In the genomic region with DNA sequence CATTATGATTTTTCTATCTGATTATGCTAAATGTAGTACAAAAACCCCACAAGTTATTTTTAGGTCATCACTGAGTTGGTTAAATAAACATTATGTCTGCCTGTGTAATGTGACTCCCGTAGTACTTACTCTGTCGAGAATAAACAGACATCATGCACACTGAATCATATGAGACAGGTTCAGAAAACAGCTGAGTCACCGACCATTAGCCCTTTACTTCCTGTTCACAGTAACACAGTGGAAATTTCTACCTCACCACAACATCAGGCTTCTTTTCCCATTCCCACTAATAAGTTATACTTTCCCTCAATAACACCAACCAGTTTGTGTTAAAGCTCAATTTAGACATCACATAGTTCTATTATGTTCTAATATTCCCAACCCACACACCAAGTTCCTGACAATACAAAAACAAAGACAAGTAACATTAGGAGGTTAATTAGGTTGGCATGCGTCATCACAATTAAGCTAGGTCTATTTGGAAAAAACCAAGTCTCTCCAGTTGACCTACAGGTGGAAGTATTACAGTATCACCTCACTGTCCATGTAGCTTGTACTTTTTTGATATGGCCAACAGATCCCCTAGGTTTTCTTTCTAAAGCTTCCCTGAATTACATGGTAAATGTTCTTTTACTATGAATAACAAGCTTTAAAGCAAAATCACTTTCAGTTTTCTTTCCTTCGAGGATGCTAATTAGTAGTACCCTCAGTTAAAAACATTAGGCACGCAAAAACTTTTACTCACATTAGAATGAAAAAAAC, we compare ENCODE assay signal across 8 cellular contexts.
DNase-seq lines count a peak whose midpoint lies in the region; ATAC-seq, FAIRE-seq and TF ChIP-seq lines count a peak whose summit lies in the region.

No MANE protein-coding gene starts in this region.

- no peak overlapping the region for H3K4me3 ChIP-seq in OCI-LY1 (ENCODE audit: low read depth, low read length, poor library complexity, severe bottlenecking)
- peak overlapping the region; percentile 45 for H3K4me3 ChIP-seq in astrocyte (ENCODE audit: insufficient read depth, low read depth, low read length)
- H3K4me3 ChIP-seq in skin epidermis: peak overlapping the region in 4 of 7 experiments; percentile 7 to 21 (median 12)

- peak; percentile 99 for FAIRE-seq in astrocyte (lab: Jason Lieb, UNC)

- TF ChIP-seq CTCF in OCI-LY1 (IDR thresholded peaks at IDR 0.05; ENCODE audit: low read length) (no peak), astrocyte (IDR thresholded peaks at IDR 0.05; ENCODE audit: insufficient read depth, low read depth, low read length) (no peak)

- H3K4me1 Mint-ChIP-seq in IgD-negative memory B cell: peaks cover 14 to 25% (median 14%) of the 10 kb centered on the region in 3 donors
- H3K4me1 Mint-ChIP-seq in astrocyte (ENCODE audit: low read depth, unreplicated experiment): peaks cover 24% of the 10 kb centered on the region

- H3K4me1 ChIP-seq in OCI-LY1 (ENCODE audit: insufficient read depth, low read length, severe bottlenecking) (peaks cover 13% of the 10 kb centered on the region), astrocyte (ENCODE audit: insufficient read depth, low read length) (peaks cover 17% of the 10 kb centered on the region)

- H3K9me3 Mint-ChIP-seq in IgD-negative memory B cell: peaks cover 0 to 2% (median 0%) of the 10 kb centered on the region in 3 donors
- no peaks in the 10 kb centered on the region for H3K9me3 Mint-ChIP-seq in astrocyte (ENCODE audit: unreplicated experiment)

- ATAC-seq in GM21576 (IDR thresholded peaks at IDR 0.05; ENCODE audit: unreplicated experiment): peak; percentile 86

- H3K27ac ChIP-seq in OCI-LY1 (ENCODE audit: low read depth, low read length, poor library complexity, severe bottlenecking): peak overlapping the region; percentile 63
- H3K27ac ChIP-seq in astrocyte (ENCODE audit: low read depth, low read length): peak overlapping the region; percentile 98
- peak overlapping the region in 19 of 21 experiments; percentile 28 to 81 (median 72) for H3K27ac ChIP-seq in skin epidermis

- H3K27me3 Mint-ChIP-seq in IgD-negative memory B cell: no peaks in the 10 kb centered on the region
- no peaks in the 10 kb centered on the region for H3K27me3 Mint-ChIP-seq in astrocyte (ENCODE audit: low read depth, unreplicated experiment)

- H3K9ac ChIP-seq in OCI-LY1 (ENCODE audit: low read length): peak overlapping the region; percentile 23; the same call in 1 of the 2 replicates
- H3K9ac ChIP-seq in astrocyte (ENCODE audit: low read length): peak overlapping the region; percentile 78

- peak overlapping the region; percentile 36 for H3K4me2 ChIP-seq in OCI-LY1 (ENCODE audit: low read length)
- peak overlapping the region; percentile 82 for H3K4me2 ChIP-seq in astrocyte (ENCODE audit: low read length)

- H3K79me2 ChIP-seq in OCI-LY1 (ENCODE audit: insufficient read depth, low read length) (peaks cover 5% of the 10 kb centered on the region; the same call in 1 of the 2 replicates), astrocyte (ENCODE audit: insufficient read depth, low read length) (peaks cover 61% of the 10 kb centered on the region)

- H4K20me1 ChIP-seq in OCI-LY1 (ENCODE audit: insufficient read depth, low read length): no peaks in the 10 kb centered on the region
- peaks cover 25% of the 10 kb centered on the region for H4K20me1 ChIP-seq in astrocyte (ENCODE audit: insufficient read depth, low read length)

- no peaks in the 10 kb centered on the region for H3K9me2 ChIP-seq in OCI-LY1 (ENCODE audit: low read depth, low read length)

- H3K4me3 Mint-ChIP-seq in IgD-negative memory B cell (peak overlapping the region; percentile 30 to 87 (median 56)), astrocyte (ENCODE audit: unreplicated experiment) (peak overlapping the region; percentile 69)

- no peaks in the 10 kb centered on the region for H3K27me3 ChIP-seq in OCI-LY1 (ENCODE audit: insufficient read depth, low read length)
- no peaks in the 10 kb centered on the region for H3K27me3 ChIP-seq in astrocyte (ENCODE audit: insufficient read depth, low read length)

- H3K36me3 Mint-ChIP-seq in IgD-negative memory B cell: peaks cover 7% of the 10 kb centered on the region
- peaks cover 8% of the 10 kb centered on the region for H3K36me3 Mint-ChIP-seq in astrocyte (ENCODE audit: low read depth, unreplicated experiment)

- H2AFZ ChIP-seq in OCI-LY1 (ENCODE audit: low read length) (no peak overlapping the region), astrocyte (ENCODE audit: low read depth, low read length) (no peak overlapping the region)

- H3F3A ChIP-seq in OCI-LY1 (ENCODE audit: insufficient read depth, low read length): no peaks in the 10 kb centered on the region

- DNase-seq in SIG-M5 treated with dmso at 0.1 percent for 504 hours (lab: John Stamatoyannopoulos, UW; ENCODE audit: unreplicated experiment) (peak; percentile 84), SIG-M5 (lab: John Stamatoyannopoulos, UW) (no peak), astrocyte (ENCODE audit: low read depth) (peak; percentile 99), hepatic stellate cell (ENCODE audit: low spot score) (peak; percentile 88)

- H3K9me3 ChIP-seq in OCI-LY1 (ENCODE audit: low read length) (no peaks in the 10 kb centered on the region; the same call in 1 of the 2 replicates), astrocyte (ENCODE audit: insufficient read depth, low read depth, low read length) (no peaks in the 10 kb centered on the region)

- H3K27ac Mint-ChIP-seq in IgD-negative memory B cell (peak overlapping the region; percentile 10 to 89 (median 38)), astrocyte (ENCODE audit: unreplicated experiment) (peak overlapping the region; percentile 98)

- H3K36me3 ChIP-seq in OCI-LY1 (ENCODE audit: insufficient read depth, low read length): peaks cover 15% of the 10 kb centered on the region; the same call in 1 of the 2 replicates
- no peaks in the 10 kb centered on the region for H3K36me3 ChIP-seq in astrocyte (ENCODE audit: insufficient read depth, low read length)
